ENCODE assay signal across 8 cellular contexts in genomic region chr19:47109177-47109540, GRCh38. TPM values are rescaled to one million over a fixed set of nuclear protein-coding genes. Genes with fewer than 3 reads are reported as not detected.
DNase-seq lines count a peak whose midpoint lies in the region; ATAC-seq and TF ChIP-seq lines count a peak whose summit lies in the region.

No MANE protein-coding gene starts in this region.

- H4K5ac ChIP-seq in IMR-90 (ENCODE audit: low read depth, low read length): no peak overlapping the region; the same call in 1 of the 2 replicates

- peaks cover 4 to 21% of the 10 kb centered on the region in 2 donors for H3K36me3 Mint-ChIP-seq in naive B cell

- no TSS peak for BruUV-seq in A673 (replicated peaks; lab: Mats Ljungman, UMichigan)
- BruUV-seq in IMR-90 (replicated peaks; lab: Mats Ljungman, UMichigan): no TSS peak

- H2AK9ac ChIP-seq in IMR-90 (replicated peaks; ENCODE audit: low read depth, low read length, poor library complexity): no peak overlapping the region

- peak overlapping the region in 6 of 8 donors; percentile 93 to 100 (median 96) for H3K4me3 Mint-ChIP-seq in naive B cell

- H3K4me3 ChIP-seq in A673 (ENCODE audit: low read depth, low read length, poor library complexity, severe bottlenecking) (peak overlapping the region; percentile 96), IMR-90 (ENCODE audit: insufficient read depth, low read depth, low read length) (peak overlapping the region; percentile 16)

- H3K9me3 ChIP-seq in A673 (ENCODE audit: low read depth, low read length, poor library complexity, severe bottlenecking): no peaks in the 10 kb centered on the region
- H3K9me3 ChIP-seq in IMR-90 (ENCODE audit: control insufficient read depth, insufficient read depth, low read length): no peaks in the 10 kb centered on the region

- TF ChIP-seq POLR2A in IMR-90 (IDR thresholded peaks at IDR 0.05; ENCODE audit: low read depth, low read length): no peak

- peaks cover 51 to 71% (median 69%) of the 10 kb centered on the region in 3 donors for H3K4me1 Mint-ChIP-seq in naive B cell

- peak overlapping the region; percentile 100; the same call in 1 of the 2 replicates for H3K14ac ChIP-seq in IMR-90 (replicated peaks; ENCODE audit: low read depth, low read length)

- peak overlapping the region; percentile 98 for H2BK5ac ChIP-seq in IMR-90 (ENCODE audit: low read depth, low read length, poor library complexity, severe bottlenecking)

- H3K27me3 ChIP-seq in A673 (replicated peaks; ENCODE audit: insufficient read depth, low read depth, low read length, poor library complexity): no peaks in the 10 kb centered on the region
- H3K27me3 ChIP-seq in IMR-90 (ENCODE audit: control insufficient read depth, insufficient read depth, low read length): no peaks in the 10 kb centered on the region

- no peak overlapping the region for H2BK20ac ChIP-seq in IMR-90 (ENCODE audit: low read depth, low read length)

- H3K36me3 ChIP-seq in A673 (ENCODE audit: insufficient read depth, low read length, poor library complexity, severe bottlenecking) (peaks cover 24% of the 10 kb centered on the region), IMR-90 (ENCODE audit: control insufficient read depth, insufficient read depth, low read length) (peaks cover 2% of the 10 kb centered on the region)

- in situ Hi-C loops in IMR-90 (cut with MboI; ENCODE audit: low sequenced_read_pairs): no loop called here
- in situ Hi-C loops in KBM-7 (cut with MboI; ENCODE audit: low pct_unique_long_range_greater_than_20kb, low sequenced_read_pairs): no loop called here

- H3K27ac Mint-ChIP-seq in naive B cell: peak overlapping the region in 5 of 6 donors; percentile 32 to 100 (median 93)

- DNase-seq in A673 (ENCODE audit: low spot score) (no peak), IMR-90 (no peak), naive B cell (no peak), KBM-7 (no peak), LoVo (ENCODE audit: low spot score) (no peak), D341Med (ENCODE audit: low spot score) (no peak), DMS 273 treated with DMSO at 0.1 percent for 48 hours (lab: John Stamatoyannopoulos, UW) (no peak)

- TF ChIP-seq RAD21 in IMR-90 (IDR thresholded peaks at IDR 0.05; ENCODE audit: low read length): no peak

- peak overlapping the region; percentile 97; the same call in 1 of the 2 replicates for H3K4ac ChIP-seq in IMR-90 (ENCODE audit: low read depth, low read length)

- H2BK120ac ChIP-seq in IMR-90 (ENCODE audit: low read depth, low read length): no peak overlapping the region

- H3K4me1 ChIP-seq in A673 (ENCODE audit: insufficient read depth, low read length, poor library complexity, severe bottlenecking) (peaks cover 32% of the 10 kb centered on the region), IMR-90 (ENCODE audit: control insufficient read depth, insufficient read depth, low read length) (peaks cover 25% of the 10 kb centered on the region)

- H3K23ac ChIP-seq in IMR-90 (ENCODE audit: low read depth, low read length): peak overlapping the region; percentile 57

- H3K27ac ChIP-seq in A673 (ENCODE audit: low read depth, low read length, poor library complexity, severe bottlenecking): peak overlapping the region; percentile 100
- H3K27ac ChIP-seq in IMR-90 (ENCODE audit: insufficient read depth, low read length): no peak overlapping the region; the same call in 1 of the 2 replicates
- H3K27ac ChIP-seq in cingulate gyrus (ENCODE audit: low read depth, low read length): peak overlapping the region; percentile 100

- CTCF ChIA-PET in A673 (lab: Charles Lee) (no interaction called here), IMR-90 (lab: Yijun Ruan, JAX) (no interaction called here)

- no peak overlapping the region for H4K91ac ChIP-seq in IMR-90 (ENCODE audit: insufficient read depth, low read depth, low read length)

- peaks cover 32% of the 10 kb centered on the region for H4K20me1 ChIP-seq in IMR-90 (ENCODE audit: insufficient read depth, low read length)

- H3K9ac ChIP-seq in IMR-90 (ENCODE audit: low read depth, low read length): peak overlapping the region; percentile 100; the same call in 1 of the 2 replicates

- no peak overlapping the region; the same call in 1 of the 2 replicates for H2AK5ac ChIP-seq in IMR-90 (ENCODE audit: low read depth, low read length)

- H3K9me1 ChIP-seq in IMR-90 (ENCODE audit: insufficient read depth, low read length): peaks cover 17% of the 10 kb centered on the region

- H2AFZ ChIP-seq in IMR-90 (replicated peaks; ENCODE audit: low read length, poor library complexity): no peak overlapping the region

- WGBS in IMR-90 (ENCODE audit: extremely low coverage in 2 of 2, insufficient read length in 1 of 2), 2 experiments: no CpG with 5 or more reads among the region's 2 CpGs

- no peaks in the 10 kb centered on the region for H3K27me3 Mint-ChIP-seq in naive B cell

- POLR2A ChIA-PET in A673 (lab: Charles Lee; ENCODE audit: low non-redundant PET) (no interaction called here), IMR-90 (lab: Charles Lee; ENCODE audit: unreplicated experiment) (no interaction called here)

- no peak overlapping the region for H3K18ac ChIP-seq in IMR-90 (ENCODE audit: low read depth, low read length)

- H3K4me2 ChIP-seq in IMR-90 (ENCODE audit: low read depth, low read length): peak overlapping the region; percentile 97

- ATAC-seq in IMR-90 (ENCODE audit: low read depth) (no peak), naive B cell (ENCODE audit: low read depth in 2 of 2) (no peak)

- H3K56ac ChIP-seq in IMR-90 (ENCODE audit: extremely low read depth, insufficient read depth, low read length): no peak overlapping the region

- TF ChIP-seq CTCF in A673 (conservative IDR thresholded peaks at IDR 0.05; ENCODE audit: low read depth, low read length): no peak
- TF ChIP-seq CTCF in IMR-90 (conservative IDR thresholded peaks at IDR 0.05; ENCODE audit: low read depth, low read length): no peak

- dilution Hi-C loops in IMR-90 (cut with HindIII; ENCODE audit: low sequenced_read_pairs, unreplicated experiment): no loop called here

- peak overlapping the region in 1 of 2 experiments; percentile 88; a peak in 2 of 4 replicates for H4K8ac ChIP-seq in IMR-90 (ENCODE audit: low read depth in 2 of 2, low read length in 2 of 2)

- no peak overlapping the region for H2BK15ac ChIP-seq in IMR-90 (ENCODE audit: low read depth, low read length)

- peaks cover 0 to 3% (median 0%) of the 10 kb centered on the region in 7 donors for H3K9me3 Mint-ChIP-seq in naive B cell

- peaks cover 25 to 76% of the 10 kb centered on the region in 2 experiments for H3K79me1 ChIP-seq in IMR-90 (ENCODE audit: low read depth in 1 of 2, low read length in 2 of 2)

- intact Hi-C loops in A673 (cut with micrococcal nuclease; ENCODE audit: unreplicated experiment) (no loop called here), IMR-90 (cut with micrococcal nuclease) (no loop called here)

TF ChIP-seq in IMR-90, 13 proteins besides CTCF, POLR2A, EP300 and RAD21:
- TF ChIP-seq CEBPB (IDR thresholded peaks at IDR 0.05; ENCODE audit: low read depth, low read length) (no peak), MAZ (IDR thresholded peaks at IDR 0.05; ENCODE audit: borderline replicate concordance, low read depth, low read length) (no peak), BHLHE40 (IDR thresholded peaks at IDR 0.05; ENCODE audit: low read depth, low read length) (no peak), USF2 (IDR thresholded peaks at IDR 0.05; ENCODE audit: low read depth, low read length) (no peak), ELK1 (IDR thresholded peaks at IDR 0.05; ENCODE audit: borderline replicate concordance, low read depth, low read length) (no peak), NFE2L2 (IDR thresholded peaks at IDR 0.05; ENCODE audit: low read depth, low read length) (no peak), MAFK (IDR thresholded peaks at IDR 0.05; ENCODE audit: low read depth, low read length) (no peak), FOS (IDR thresholded peaks at IDR 0.05; ENCODE audit: low read depth, low read length) (no peak), RFX5 (IDR thresholded peaks at IDR 0.05; ENCODE audit: low read depth, low read length) (no peak), SMC3 (IDR thresholded peaks at IDR 0.05; ENCODE audit: low read depth, low read length) (no peak), RCOR1 (IDR thresholded peaks at IDR 0.05; ENCODE audit: insufficient replicate concordance, low read length) (no peak), CHD1 (IDR thresholded peaks at IDR 0.05; ENCODE audit: low read depth, low read length) (no peak), MXI1 (IDR thresholded peaks at IDR 0.05; ENCODE audit: borderline replicate concordance, low read depth, low read length) (no peak)

RNA-seq across cellular contexts. Expression of gene ZC3H4, which starts 4.4 kb away (rescaled TPM):
- total RNA-seq in A673 (2021) (94.4 and 94.8 TPM in 2 replicates), IMR-90 (2012; rRNA removed) (3.9 and 5.3 TPM in 2 replicates)
- polyA plus RNA-seq in IMR-90 (2012; rRNA removed) (8.9 and 9.3 TPM in 2 replicates), naive B cell (ENCODE audit: low read depth in 6 of 6) (1 to 10 TPM in 5 of 6 donors, under 1 TPM in 1; 0.46 to 2.6 (median 1.6) TPM)
- polyA plus RNA-seq in IMR-90 (2012; cell fraction: cytosol; rRNA removed): 5.1 and 5.9 TPM in 2 replicates
- polyA plus RNA-seq in IMR-90 (2012; cell fraction: nucleus; rRNA removed; ENCODE audit: low replicate concordance): 8.7 and 14.9 TPM in 2 replicates

RNA-seq across cellular contexts. Expression of gene SAE1, which starts 21.5 kb away (rescaled TPM):
- 302 and 314 TPM in 2 replicates for total RNA-seq in A673 (2021)
- total RNA-seq in IMR-90 (2012; rRNA removed): 184 and 192 TPM in 2 replicates
- 137 and 165 TPM in 2 replicates for polyA plus RNA-seq in IMR-90 (2012; rRNA removed)
- 96.8 and 106 TPM in 2 replicates for polyA plus RNA-seq in IMR-90 (2012; cell fraction: cytosol; rRNA removed)
- 45.0 and 63.3 TPM in 2 replicates for polyA plus RNA-seq in IMR-90 (2012; cell fraction: nucleus; rRNA removed; ENCODE audit: low replicate concordance)
- polyA plus RNA-seq in naive B cell (ENCODE audit: low read depth in 6 of 6): 10 to 100 TPM; 74.7 to 97.1 (median 78.9) TPM

Comparison
In these comparisons a context has a peak if more than half of its experiments do, and no peak if none do; other contexts are left out.
1. RNA of gene ZC3H4, which starts 4.4 kb away (total RNA-seq): 94.4 to 94.8 TPM in A673; 3.9 to 5.3 TPM in IMR-90; every median in the first group is over 10 times any median in the second.